ENCODE assay signal across 2 cellular contexts in the genomic region with DNA sequence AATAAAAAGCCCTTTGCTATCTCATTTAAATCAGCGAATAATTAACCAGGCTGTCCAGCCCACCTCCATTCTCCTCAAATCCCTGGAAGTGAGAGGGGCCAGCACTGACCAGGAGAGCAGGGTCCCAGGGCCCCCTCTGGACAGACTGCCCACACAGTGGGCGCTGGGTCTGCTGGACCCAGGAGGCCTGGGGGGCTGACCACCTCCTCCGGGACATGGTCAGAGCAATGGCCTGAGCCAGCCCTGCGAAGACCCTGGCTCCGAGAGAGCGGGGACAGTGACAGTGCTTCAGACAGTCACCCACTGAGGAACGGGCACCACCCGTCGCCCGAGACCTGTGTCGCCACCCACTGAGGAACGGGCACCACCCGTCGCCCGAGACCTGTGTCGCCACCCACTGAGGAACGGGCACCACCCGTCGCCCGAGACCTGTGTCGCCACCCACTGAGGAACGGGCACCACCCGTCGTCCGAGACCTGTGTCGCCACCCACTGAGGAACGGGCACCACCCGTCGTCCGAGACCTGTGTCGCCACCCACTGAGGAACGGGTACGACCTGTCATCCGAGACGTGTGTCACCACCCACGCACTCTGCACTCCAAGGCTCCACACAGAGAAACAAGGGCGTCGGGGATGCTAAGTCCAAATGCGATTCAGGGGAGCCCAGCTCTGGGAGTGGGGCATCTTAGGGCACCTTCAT. TPM values are rescaled to one million over a fixed set of nuclear protein-coding genes. Genes with fewer than 3 reads are reported as not detected.
"Had no signal": no experiment of that assay in that cellular context is flagged by ENCODE, and none has a peak within 500 bp of the region (broad histone marks: within the 10 kb centered on the region; RNA-seq: fewer than 3 reads in every experiment).

No MANE protein-coding gene starts in this region.

RNA-seq across cellular contexts. Expression of gene TMEM179, which starts 32.4 kb away (rescaled TPM):
- polyA plus RNA-seq: naive thymus-derived CD4-positive, alpha-beta T cell had no signal

RNA-seq across cellular contexts. Expression of gene C14orf180, which starts 57.4 kb away (rescaled TPM):
- polyA plus RNA-seq: naive thymus-derived CD4-positive, alpha-beta T cell; neural cell had no signal
